In genomic region chr3:30638685-30639412, GRCh38 we compare ENCODE assay signal across 12 cellular contexts. TPM values are rescaled to one million over a fixed set of nuclear protein-coding genes. Genes with fewer than 3 reads are reported as not detected.
DNase-seq lines count a peak whose midpoint lies in the region; ATAC-seq and TF ChIP-seq lines count a peak whose summit lies in the region.
"Had no signal": no experiment of that assay in that cellular context is flagged by ENCODE, and none has a peak within 500 bp of the region (broad histone marks: within the 10 kb centered on the region; RNA-seq: fewer than 3 reads in every experiment).

No MANE protein-coding gene starts in this region.

- H3K36me3 Mint-ChIP-seq in MCF 10A (ENCODE audit: insufficient read depth, unreplicated experiment) (peaks cover 84% of the 10 kb centered on the region), activated B cell treated with CpG ODN at 0.5 μM for 24 hours (ENCODE audit: low read depth) (peaks cover 46% of the 10 kb centered on the region)

- intact Hi-C loops in breast epithelium (cut with DNase I; ENCODE audit: low total_unique reads) = no loop called here
- intact Hi-C loops in MCF 10A (cut with micrococcal nuclease) = no loop called here
- intact Hi-C loops in activated B cell treated with CpG ODN at 0.5 μM for 24 hours (cut with micrococcal nuclease) = no loop called here
- intact Hi-C loops in right cardiac atrium (cut with DNase I) = no loop called here
- intact Hi-C loops in vagina (cut with DNase I) = no loop called here
- intact Hi-C loops in adrenal gland (cut with DNase I) = no loop called here

- H3K4me1 Mint-ChIP-seq in MCF 10A (ENCODE audit: insufficient read depth, unreplicated experiment) (peaks cover 39% of the 10 kb centered on the region), activated B cell treated with CpG ODN at 0.5 μM for 24 hours (peaks cover 99% of the 10 kb centered on the region)

- H3K27ac Mint-ChIP-seq in MCF 10A (ENCODE audit: low read depth, unreplicated experiment) (no peak overlapping the region), activated B cell treated with CpG ODN at 0.5 μM for 24 hours (peak overlapping the region; percentile 91)

- H3K4me1 ChIP-seq in breast epithelium (peaks cover 0 to 16% of the 10 kb centered on the region in 2 donors), right cardiac atrium (ENCODE audit: control insufficient read depth, insufficient read depth, low read length) (peaks cover 24% of the 10 kb centered on the region), vagina (peaks cover 77% of the 10 kb centered on the region), adrenal gland (replicated peaks in 1 of 2) (peaks cover 32 to 83% of the 10 kb centered on the region in 2 donors)

- no peaks in the 10 kb centered on the region for H3K27me3 Mint-ChIP-seq in MCF 10A (ENCODE audit: insufficient read depth, unreplicated experiment)
- no peaks in the 10 kb centered on the region for H3K27me3 Mint-ChIP-seq in activated B cell treated with CpG ODN at 0.5 μM for 24 hours

- no peak for TF ChIP-seq POLR2A in breast epithelium (IDR thresholded peaks at IDR 0.05)
- TF ChIP-seq POLR2A in vagina (IDR thresholded peaks at IDR 0.05) = no peak
- TF ChIP-seq POLR2A in adrenal gland (IDR thresholded peaks at IDR 0.05) = no peak

- WGBS in right cardiac atrium = 24% methylated on average over 4 of the region's 4 CpGs
- WGBS in adrenal gland, 4 donors = 66 to 76% (median 71%) methylated on average over 4 of the region's 4 CpGs

- no peak for ATAC-seq in activated B cell treated with CpG ODN at 0.5 μM for 24 hours (ENCODE audit: low read depth)
- ATAC-seq in right cardiac atrium = peak; percentile 39 to 76
- no peak for ATAC-seq in HG02759 (IDR thresholded peaks at IDR 0.05; ENCODE audit: unreplicated experiment)
- ATAC-seq: gastrocnemius medialis had no signal

- CTCF ChIA-PET in MCF 10A (lab: Yijun Ruan, JAX) = no interaction called here
- CTCF ChIA-PET in activated B cell treated with CpG ODN at 0.5 μM for 24 hours (lab: Charles Lee) = interaction anchor here (1.0 to 1.8 kb wide), 3 partner anchors 16 to 439 kb away, joined by 3 to 5 read pairs (median 3); no protein-coding TSS in a partner anchor

- no TSS peak for BruUV-seq in MCF 10A (replicated peaks; lab: Mats Ljungman, UMichigan)

- POLR2A ChIA-PET in MCF 10A (lab: Yijun Ruan, JAX) = no interaction called here
- POLR2A ChIA-PET in activated B cell treated with CpG ODN at 0.5 μM for 24 hours (lab: Charles Lee) = interaction anchor here (0.5 to 3.3 kb wide), 11 partner anchors 10 to 1268 kb away, joined by 3 to 38 read pairs (median 5); partner anchors contain the start of gene TGFBR2

- no peaks in the 10 kb centered on the region for H3K9me3 ChIP-seq in breast epithelium
- no peaks in the 10 kb centered on the region for H3K9me3 ChIP-seq in right cardiac atrium (ENCODE audit: control insufficient read depth, low read length)
- no peaks in the 10 kb centered on the region for H3K9me3 ChIP-seq in vagina
- H3K9me3 ChIP-seq in adrenal gland (replicated peaks in 1 of 3) = no peaks in the 10 kb centered on the region
- H3K9me3 ChIP-seq: gastrocnemius medialis had no signal

- H3K9me3 Mint-ChIP-seq in MCF 10A (ENCODE audit: unreplicated experiment) = no peaks in the 10 kb centered on the region
- no peaks in the 10 kb centered on the region for H3K9me3 Mint-ChIP-seq in activated B cell treated with CpG ODN at 0.5 μM for 24 hours

- DNase-seq in breast epithelium (ENCODE audit: low spot score in 2 of 2) (no peak), MCF 10A (ENCODE audit: unreplicated experiment) (no peak), activated B cell treated with CpG ODN at 0.5 μM for 24 hours (no peak), right cardiac atrium (peak; percentile 54 to 88 (median 85)), vagina (ENCODE audit: extremely low spot score in 2 of 2) (no peak), adrenal gland (no peak), NCI-H2107 (lab: John Stamatoyannopoulos, UW) (no peak)
- DNase-seq: activated gamma-delta T cell, gastrocnemius medialis, GF-D8, NCI-H1092 treated with DMSO at 0.1 percent for 48 hours had no signal

- H3K27me3 ChIP-seq in breast epithelium (no peaks in the 10 kb centered on the region), right cardiac atrium (ENCODE audit: control insufficient read depth, insufficient read depth) (no peaks in the 10 kb centered on the region), vagina (no peaks in the 10 kb centered on the region), adrenal gland (no peaks in the 10 kb centered on the region)
- H3K27me3 ChIP-seq: gastrocnemius medialis had no signal

- peak overlapping the region; percentile 31 to 56 for H3K27ac ChIP-seq in breast epithelium
- peak overlapping the region; percentile 15 for H3K27ac ChIP-seq in right cardiac atrium (ENCODE audit: low read length)
- H3K27ac ChIP-seq in vagina = peak overlapping the region; percentile 8
- no peak overlapping the region for H3K27ac ChIP-seq in adrenal gland
- H3K27ac ChIP-seq: gastrocnemius medialis had no signal

- no peak for TF ChIP-seq CTCF in breast epithelium (IDR thresholded peaks at IDR 0.05)
- TF ChIP-seq CTCF in MCF 10A (IDR thresholded peaks at IDR 0.05; ENCODE audit: unreplicated experiment) = no peak
- no peak for TF ChIP-seq CTCF in activated B cell treated with CpG ODN at 0.5 μM for 24 hours (IDR thresholded peaks at IDR 0.05)
- TF ChIP-seq CTCF in vagina (IDR thresholded peaks at IDR 0.05) = no peak
- no peak for TF ChIP-seq CTCF in adrenal gland (IDR thresholded peaks at IDR 0.05)

- H3K36me3 ChIP-seq in breast epithelium (no peaks in the 10 kb centered on the region), vagina (no peaks in the 10 kb centered on the region), adrenal gland (replicated peaks in 1 of 2) (no peaks in the 10 kb centered on the region)
- H3K36me3 ChIP-seq: gastrocnemius medialis had no signal

- no peak overlapping the region for H3K4me3 Mint-ChIP-seq in MCF 10A (ENCODE audit: unreplicated experiment)
- H3K4me3 Mint-ChIP-seq in activated B cell treated with CpG ODN at 0.5 μM for 24 hours = peak overlapping the region; percentile 57

- H3K4me3 ChIP-seq in breast epithelium (peak overlapping the region in 1 of 3 donors; percentile 18), right cardiac atrium (ENCODE audit: low read length) (no peak overlapping the region), vagina (no peak overlapping the region), adrenal gland (no peak overlapping the region)
- H3K4me3 ChIP-seq: gastrocnemius medialis had no signal

RNA-seq across cellular contexts. Expression of gene TGFBR2, which starts 32.4 kb away (rescaled TPM):
- total RNA-seq in breast epithelium = 100 to 1,000 TPM; 205 to 281 (median 243) TPM
- total RNA-seq in MCF 10A (2022) = 103 and 104 TPM in 2 replicates
- 99.1 and 104 TPM in 2 replicates for total RNA-seq in activated B cell treated with CpG ODN at 0.5 μM for 24 hours
- 100 to 1,000 TPM; 196 to 255 (median 212) TPM for total RNA-seq in right cardiac atrium
- 77.7 TPM for polyA plus RNA-seq in right cardiac atrium
- total RNA-seq in vagina = 176 TPM
- 100 to 1,000 TPM; 142 to 296 (median 178) TPM for total RNA-seq in adrenal gland
- 100 to 1,000 TPM in 1 of 3 donors, 10 to 100 TPM in 2; 19.1 to 128 (median 20.8) TPM for polyA plus RNA-seq in adrenal gland

Comparison
In these comparisons a context has a peak if more than half of its experiments do, and no peak if none do; other contexts are left out.
1. DNase-seq: peak in right cardiac atrium (3 of 3); none in breast epithelium (0 of 2), MCF 10A (single experiment), activated B cell treated with CpG ODN at 0.5 μM for 24 hours (single experiment), vagina (0 of 2), adrenal gland (0 of 7) and NCI-H2107 (single experiment).
2. H3K27ac ChIP-seq: peak in breast epithelium (2 of 2), right cardiac atrium (single experiment) and vagina (single experiment); none in adrenal gland (0 of 5).
3. ATAC-seq: peak in right cardiac atrium (2 of 2); none in activated B cell treated with CpG ODN at 0.5 μM for 24 hours (single experiment) and HG02759 (single experiment).